In genomic region chr7:4479367-4480039, GRCh38 we compare ENCODE assay signal across 9 cellular contexts.
A peak's percentile ranks its signal among the peaks of the same experiment; 100 is the strongest.
DNase-seq lines count a peak whose midpoint lies in the region; ATAC-seq and TF ChIP-seq lines count a peak whose summit lies in the region.
"Had no signal": no experiment of that assay in that cellular context is flagged by ENCODE, and none has a peak within 500 bp of the region (broad histone marks: within the 10 kb centered on the region; RNA-seq: fewer than 3 reads in every experiment).

No MANE protein-coding gene starts in this region.

- H3K79me2 ChIP-seq in neural cell (replicated peaks; ENCODE audit: insufficient read depth, low read length), result no peaks in the 10 kb centered on the region

- H3K9me3 ChIP-seq in NT2/D1 (ENCODE audit: insufficient read depth, low read length) (peaks cover 14% of the 10 kb centered on the region), neural cell (ENCODE audit: low read length) (no peaks in the 10 kb centered on the region)

- ATAC-seq in HG03095 (IDR thresholded peaks at IDR 0.05; ENCODE audit: unreplicated experiment), result no peak
- ATAC-seq: naive thymus-derived CD8-positive, alpha-beta T cell had no signal

- no peaks in the 10 kb centered on the region for H3K9me2 ChIP-seq in neural cell (ENCODE audit: insufficient read depth, low read length)

- peak; percentile 53 for TF ChIP-seq CTCF in neural cell (IDR thresholded peaks at IDR 0.05; ENCODE audit: poor library complexity, severe bottlenecking)

- no peak overlapping the region for H2AFZ ChIP-seq in neural cell (ENCODE audit: low read depth, low read length)

- H3K36me3 ChIP-seq in NT2/D1 (ENCODE audit: insufficient read depth, insufficient read length, low read length), result no peaks in the 10 kb centered on the region
- H3K36me3 ChIP-seq in neural cell (ENCODE audit: insufficient read depth, low read length), result no peaks in the 10 kb centered on the region

- TF ChIP-seq RAD21 in Ishikawa (IDR thresholded peaks at IDR 0.05; ENCODE audit: low read depth), result peak; percentile 52
- TF ChIP-seq RAD21 in neural cell (conservative IDR thresholded peaks at IDR 0.05), result peak; percentile 49

- H3K4me3 ChIP-seq in NT2/D1 (ENCODE audit: insufficient read length, low read depth) (no peak overlapping the region), neural cell (ENCODE audit: low read length) (no peak overlapping the region)

- no peaks in the 10 kb centered on the region for H4K20me1 ChIP-seq in neural cell (ENCODE audit: insufficient read depth)

- H3K27me3 ChIP-seq in NT2/D1 (ENCODE audit: insufficient read depth, insufficient read length) (no peaks in the 10 kb centered on the region), neural cell (ENCODE audit: insufficient read depth, low read depth, low read length) (no peaks in the 10 kb centered on the region)

- H3K4me1 ChIP-seq in NT2/D1 (ENCODE audit: insufficient read depth, insufficient read length), result no peaks in the 10 kb centered on the region

- no peak overlapping the region for H3K4me2 ChIP-seq in neural cell (ENCODE audit: low read length)

- TF ChIP-seq EP300 in Ishikawa (IDR thresholded peaks at IDR 0.05; ENCODE audit: borderline replicate concordance) (no peak), neural cell (conservative IDR thresholded peaks at IDR 0.05; ENCODE audit: poor library complexity, severe bottlenecking) (no peak)

- H3K9ac ChIP-seq in NT2/D1 (ENCODE audit: insufficient read length, low read depth) (no peak overlapping the region), neural cell (ENCODE audit: low read length) (no peak overlapping the region)

- DNase-seq in ELR (ENCODE audit: low read depth) (peak; percentile 51), NT2/D1 (ENCODE audit: low read depth, low spot score) (peak; percentile 92), dermis blood vessel endothelial cell (peak; percentile 82), anterior cingulate cortex (lab: John Stamatoyannopoulos, UW) (no peak)
- no peak for DNase-seq in activated CD8-positive, alpha-beta memory T cell treated with anti-CD3 and anti-CD28 coated beads for 24 hours

- no peak overlapping the region for H3K27ac ChIP-seq in neural cell (ENCODE audit: low read length)

- no peaks in the 10 kb centered on the region for H3F3A ChIP-seq in neural cell (ENCODE audit: insufficient read depth, low read length, poor library complexity, severe bottlenecking)

TF ChIP-seq in Ishikawa, 13 proteins besides CTCF, POLR2A, EP300 and RAD21:
- TF ChIP-seq TAF1 (IDR thresholded peaks at IDR 0.05; ENCODE audit: low read depth) (no peak), YY1 (IDR thresholded peaks at IDR 0.05; ENCODE audit: low read depth) (no peak), EGR1 (IDR thresholded peaks at IDR 0.05) (no peak), NFIC (IDR thresholded peaks at IDR 0.05) (no peak), CEBPB (IDR thresholded peaks at IDR 0.05) (no peak), FOXM1 (IDR thresholded peaks at IDR 0.05; ENCODE audit: borderline replicate concordance, low read depth) (no peak), CREB1 (IDR thresholded peaks at IDR 0.05; ENCODE audit: low read depth) (no peak), TEAD4 (IDR thresholded peaks at IDR 0.05) (no peak), TCF12 (IDR thresholded peaks at IDR 0.05; ENCODE audit: low read depth) (no peak), ZBTB7A (IDR thresholded peaks at IDR 0.05; ENCODE audit: low read depth) (no peak)
- TF ChIP-seq, protein P1, sequence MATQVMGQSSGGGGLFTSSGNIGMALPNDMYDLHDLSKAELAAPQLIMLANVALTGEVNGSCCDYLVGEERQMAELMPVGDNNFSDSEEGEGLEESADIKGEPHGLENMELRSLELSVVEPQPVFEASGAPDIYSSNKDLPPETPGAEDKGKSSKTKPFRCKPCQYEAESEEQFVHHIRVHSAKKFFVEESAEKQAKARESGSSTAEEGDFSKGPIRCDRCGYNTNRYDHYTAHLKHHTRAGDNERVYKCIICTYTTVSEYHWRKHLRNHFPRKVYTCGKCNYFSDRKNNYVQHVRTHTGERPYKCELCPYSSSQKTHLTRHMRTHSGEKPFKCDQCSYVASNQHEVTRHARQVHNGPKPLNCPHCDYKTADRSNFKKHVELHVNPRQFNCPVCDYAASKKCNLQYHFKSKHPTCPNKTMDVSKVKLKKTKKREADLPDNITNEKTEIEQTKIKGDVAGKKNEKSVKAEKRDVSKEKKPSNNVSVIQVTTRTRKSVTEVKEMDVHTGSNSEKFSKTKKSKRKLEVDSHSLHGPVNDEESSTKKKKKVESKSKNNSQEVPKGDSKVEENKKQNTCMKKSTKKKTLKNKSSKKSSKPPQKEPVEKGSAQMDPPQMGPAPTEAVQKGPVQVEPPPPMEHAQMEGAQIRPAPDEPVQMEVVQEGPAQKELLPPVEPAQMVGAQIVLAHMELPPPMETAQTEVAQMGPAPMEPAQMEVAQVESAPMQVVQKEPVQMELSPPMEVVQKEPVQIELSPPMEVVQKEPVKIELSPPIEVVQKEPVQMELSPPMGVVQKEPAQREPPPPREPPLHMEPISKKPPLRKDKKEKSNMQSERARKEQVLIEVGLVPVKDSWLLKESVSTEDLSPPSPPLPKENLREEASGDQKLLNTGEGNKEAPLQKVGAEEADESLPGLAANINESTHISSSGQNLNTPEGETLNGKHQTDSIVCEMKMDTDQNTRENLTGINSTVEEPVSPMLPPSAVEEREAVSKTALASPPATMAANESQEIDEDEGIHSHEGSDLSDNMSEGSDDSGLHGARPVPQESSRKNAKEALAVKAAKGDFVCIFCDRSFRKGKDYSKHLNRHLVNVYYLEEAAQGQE (IDR thresholded peaks at IDR 0.05; ENCODE audit: low read depth), result no peak
- TF ChIP-seq, protein P2, sequence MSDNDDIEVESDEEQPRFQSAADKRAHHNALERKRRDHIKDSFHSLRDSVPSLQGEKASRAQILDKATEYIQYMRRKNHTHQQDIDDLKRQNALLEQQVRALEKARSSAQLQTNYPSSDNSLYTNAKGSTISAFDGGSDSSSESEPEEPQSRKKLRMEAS (IDR thresholded peaks at IDR 0.05), result no peak
- TF ChIP-seq, protein P3, sequence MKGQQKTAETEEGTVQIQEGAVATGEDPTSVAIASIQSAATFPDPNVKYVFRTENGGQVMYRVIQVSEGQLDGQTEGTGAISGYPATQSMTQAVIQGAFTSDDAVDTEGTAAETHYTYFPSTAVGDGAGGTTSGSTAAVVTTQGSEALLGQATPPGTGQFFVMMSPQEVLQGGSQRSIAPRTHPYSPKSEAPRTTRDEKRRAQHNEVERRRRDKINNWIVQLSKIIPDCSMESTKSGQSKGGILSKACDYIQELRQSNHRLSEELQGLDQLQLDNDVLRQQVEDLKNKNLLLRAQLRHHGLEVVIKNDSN (IDR thresholded peaks at IDR 0.05), result no peak

TF ChIP-seq in neural cell, 6 proteins besides CTCF, POLR2A, EP300 and RAD21:
- TF ChIP-seq SMC3 (conservative IDR thresholded peaks at IDR 0.05; ENCODE audit: poor library complexity) (peak; percentile 61), EZH2 (IDR thresholded peaks at IDR 0.05; ENCODE audit: borderline replicate concordance, insufficient read depth, low read length, poor library complexity, severe bottlenecking) (no peak)

Comparison
In these comparisons a context has a peak if more than half of its experiments do, and no peak if none do; other contexts are left out.
1. DNase-seq: peak in ELR (single experiment), NT2/D1 (single experiment) and dermis blood vessel endothelial cell (single experiment); none in activated CD8-positive, alpha-beta memory T cell treated with anti-CD3 and anti-CD28 coated beads for 24 hours (single experiment) and anterior cingulate cortex (0 of 58).